In genomic region chrX:49178537-49178936, GRCh38 we compare ENCODE assay signal across 30 cellular contexts. TPM values are rescaled to one million over a fixed set of nuclear protein-coding genes. Genes with fewer than 3 reads are reported as not detected.
"Had no signal": no experiment of that assay in that cellular context is flagged by ENCODE, and none has a peak within 500 bp of the region (broad histone marks: within the 10 kb centered on the region; RNA-seq: fewer than 3 reads in every experiment).

No MANE protein-coding gene starts in this region.

- H3K4me3 ChIP-seq: breast epithelium, cardiac muscle cell, colonic mucosa, esophagus muscularis mucosa had no signal

- H3K27ac ChIP-seq: breast epithelium, cardiac muscle cell, colonic mucosa, VCaP had no signal

- ATAC-seq: activated T-cell treated with anti-CD3 and anti-CD28 coated beads, Interleukin-2, amount 50 U/mL, for 4 hours; activated T-helper 17 cell treated with anti-CD3 and anti-CD28 coated beads, Interleukin-2, amount 50 U/mL, for 72 hours; WTC11 had no signal

- DNase-seq: activated CD4-positive, alpha-beta memory T cell treated with anti-CD3 and anti-CD28 coated beads, Interleukin-2, amount 10 ng/mL, durations not matched to agents 7 days and 5 days; activated CD4-positive, alpha-beta T cell treated with anti-CD3 and anti-CD28 coated beads for 1 hour; activated CD4-positive, alpha-beta T cell treated with anti-CD3 and anti-CD28 coated beads for 4 hours; activated CD4-positive, alpha-beta T cell treated with anti-CD3 and anti-CD28 coated beads, Interleukin-2, amount 10 ng/mL, durations not matched to agents 7 days and 5 days; activated CD4-positive, alpha-beta T cell treated with anti-CD3 and anti-CD28 coated beads, Interleukin-2, amount 50 U/mL, for 4 hours; activated CD8-positive, alpha-beta memory T cell treated with anti-CD3 and anti-CD28 coated beads for 24 hours; activated effector memory CD4-positive, alpha-beta T cell treated with Interleukin-2 at 50 U/mL for 16 hours; activated gamma-delta T cell treated with Interleukin-2 at 50 U/mL for 16 hours; activated naive CD4-positive, alpha-beta T cell treated with anti-CD3 and anti-CD28 coated beads, Interleukin-2, amount 50 U/mL, for 16 hours; activated naive CD4-positive, alpha-beta T cell treated with Interleukin-2 at 50 U/mL for 16 hours; activated T-cell treated with anti-CD3 and anti-CD28 coated beads, Interleukin-2, amount 50 U/mL, for 4 hours; amygdala; aorta; central memory CD4-positive, alpha-beta T cell; cerebellar nuclear complex; colonic mucosa; effector memory CD4-positive, alpha-beta T cell; endodermal cell; erythroblast; foreskin melanocyte; head of caudate nucleus; T-helper 2 cell had no signal

- H3K9me3 ChIP-seq: breast epithelium, colonic mucosa, esophagus muscularis mucosa had no signal

- H3K4me1 ChIP-seq: breast epithelium, colonic mucosa had no signal

- H3K27me3 ChIP-seq: cardiac muscle cell, colonic mucosa, esophagus muscularis mucosa had no signal

- H3K36me3 ChIP-seq: breast epithelium, cardiac muscle cell, colonic mucosa had no signal

RNA-seq across cellular contexts. Expression of gene SYP, which starts 21.5 kb away (rescaled TPM):
- total RNA-seq: fibroblast of villous mesenchyme had no signal

RNA-seq across cellular contexts. Expression of gene CACNA1F, which starts 54.6 kb away (rescaled TPM):
- total RNA-seq: fibroblast of villous mesenchyme had no signal
- polyA plus RNA-seq: fibroblast of lung had no signal
